Comparison of ENCODE assay signal across 2 cellular contexts in the genomic region with DNA sequence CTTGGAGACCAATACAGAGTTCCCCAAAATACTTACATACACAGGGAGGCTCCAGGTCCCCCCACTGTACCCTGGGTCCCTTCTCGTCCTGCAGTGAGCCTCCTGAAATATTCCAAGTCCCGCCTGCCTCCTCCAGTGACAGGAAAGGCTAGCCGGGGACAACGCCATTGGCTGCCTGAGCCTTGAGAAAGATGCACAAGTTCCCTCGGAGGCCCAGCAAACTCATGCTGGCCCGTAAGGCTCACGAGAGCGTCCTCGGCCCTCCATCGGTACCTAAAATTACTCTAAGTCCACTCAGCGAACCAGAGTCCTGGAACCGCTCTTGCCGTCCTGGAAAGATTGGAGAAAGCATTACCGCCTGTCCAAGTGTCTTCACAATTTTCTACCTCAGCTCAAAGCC.
TF ChIP-seq lines count a peak whose summit lies in the region.

No MANE protein-coding gene starts in this region.

TF ChIP-seq in H1, 55 proteins besides CTCF, POLR2A, EP300 and RAD21:
- TF ChIP-seq, protein P1, sequence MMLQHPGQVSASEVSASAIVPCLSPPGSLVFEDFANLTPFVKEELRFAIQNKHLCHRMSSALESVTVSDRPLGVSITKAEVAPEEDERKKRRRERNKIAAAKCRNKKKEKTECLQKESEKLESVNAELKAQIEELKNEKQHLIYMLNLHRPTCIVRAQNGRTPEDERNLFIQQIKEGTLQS (IDR thresholded peaks at IDR 0.05; ENCODE audit: insufficient read depth, low read depth, low read length) = no peak
- TF ChIP-seq EGR1 (IDR thresholded peaks at IDR 0.05; ENCODE audit: borderline replicate concordance, low read depth, low read length) = no peak

TF ChIP-seq in HepG2, 621 proteins besides CTCF, POLR2A, EP300 and RAD21:
- TF ChIP-seq ZNF317 (CRISPR knock-in tag; IDR thresholded peaks at IDR 0.05) (no peak), ZNF280B (CRISPR knock-in tag; IDR thresholded peaks at IDR 0.05; ENCODE audit: borderline replicate concordance) (no peak), KLF16 (CRISPR knock-in tag; IDR thresholded peaks at IDR 0.05) (no peak), EZH2 (conservative IDR thresholded peaks at IDR 0.05; ENCODE audit: low read depth, low read length) (no peak), CERS6 (CRISPR knock-in tag; IDR thresholded peaks at IDR 0.05) (no peak), CREB1 (IDR thresholded peaks at IDR 0.05) (no peak), CREB1 (CRISPR knock-in tag; IDR thresholded peaks at IDR 0.05) (no peak), ZNF256 (CRISPR knock-in tag; conservative IDR thresholded peaks at IDR 0.05) (no peak), PCBP1 (IDR thresholded peaks at IDR 0.05; ENCODE audit: borderline replicate concordance, low read depth, low read length) (no peak)
- TF ChIP-seq, protein P2, sequence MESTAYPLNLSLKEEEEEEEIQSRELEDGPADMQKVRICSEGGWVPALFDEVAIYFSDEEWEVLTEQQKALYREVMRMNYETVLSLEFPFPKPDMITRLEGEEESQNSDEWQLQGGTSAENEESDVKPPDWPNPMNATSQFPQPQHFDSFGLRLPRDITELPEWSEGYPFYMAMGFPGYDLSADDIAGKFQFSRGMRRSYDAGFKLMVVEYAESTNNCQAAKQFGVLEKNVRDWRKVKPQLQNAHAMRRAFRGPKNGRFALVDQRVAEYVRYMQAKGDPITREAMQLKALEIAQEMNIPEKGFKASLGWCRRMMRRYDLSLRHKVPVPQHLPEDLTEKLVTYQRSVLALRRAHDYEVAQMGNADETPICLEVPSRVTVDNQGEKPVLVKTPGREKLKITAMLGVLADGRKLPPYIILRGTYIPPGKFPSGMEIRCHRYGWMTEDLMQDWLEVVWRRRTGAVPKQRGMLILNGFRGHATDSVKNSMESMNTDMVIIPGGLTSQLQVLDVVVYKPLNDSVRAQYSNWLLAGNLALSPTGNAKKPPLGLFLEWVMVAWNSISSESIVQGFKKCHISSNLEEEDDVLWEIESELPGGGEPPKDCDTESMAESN (CRISPR knock-in tag; conservative IDR thresholded peaks at IDR 0.05) = no peak
